ENCODE assay signal across 8 cellular contexts in genomic region chr17:48945261-48945651, GRCh38. TPM values are rescaled to one million over a fixed set of nuclear protein-coding genes. Genes with fewer than 3 reads are reported as not detected.
A peak's percentile ranks its signal among the peaks of the same experiment; 100 is the strongest.
DNase-seq lines count a peak whose midpoint lies in the region; TF ChIP-seq lines count a peak whose summit lies in the region.
"Not testable (repeated sequence)": the region's sequence is repeated elsewhere in the genome, so short reads cannot be mapped to it uniquely, and the experiment has no call there.
"Had no signal": no experiment of that assay in that cellular context is flagged by ENCODE, and none has a peak within 500 bp of the region (broad histone marks: within the 10 kb centered on the region; RNA-seq: fewer than 3 reads in every experiment).

No MANE protein-coding gene starts in this region.

- H3K27ac ChIP-seq in Peyer's patch (peak overlapping the region; percentile 77 to 86 (median 84)), angular gyrus (ENCODE audit: low read depth, low read length) (peak overlapping the region; percentile 92), muscle layer of duodenum (ENCODE audit: low read length) (peak overlapping the region; percentile 89), stomach (peak overlapping the region in 4 of 5 donors; percentile 83 to 93 (median 90))

- CTCF ChIA-PET in Calu3 (lab: Charles Lee) = interaction anchor here (1.0 to 1.9 kb wide), 3 partner anchors 9 to 215 kb away, joined by 3 to 9 read pairs (median 5); no protein-coding TSS in a partner anchor

- H3K4me1 ChIP-seq in Peyer's patch = peaks cover 0 to 21% (median 12%) of the 10 kb centered on the region in 4 donors
- H3K4me1 ChIP-seq in muscle layer of duodenum (ENCODE audit: control insufficient read depth in 1 of 2, insufficient read depth in 2 of 2, low read length in 2 of 2) = peaks cover 4 to 26% of the 10 kb centered on the region in 2 donors
- peaks cover 10 to 32% (median 26%) of the 10 kb centered on the region in 4 donors for H3K4me1 ChIP-seq in stomach

- H3K36me3 ChIP-seq in Peyer's patch (peaks cover 0 to 10% (median 0%) of the 10 kb centered on the region in 3 donors), stomach (peaks cover 5 to 21% (median 15%) of the 10 kb centered on the region in 4 donors)
- not testable (repeated sequence) for H3K36me3 ChIP-seq in muscle layer of duodenum (ENCODE audit: control insufficient read depth in 1 of 2, insufficient read depth in 2 of 2, low read length in 2 of 2)

- peak overlapping the region; percentile 93 for H3K4me3 Mint-ChIP-seq in Calu3 (ENCODE audit: low read depth, unreplicated experiment)

- peaks cover 47% of the 10 kb centered on the region for H3K36me3 Mint-ChIP-seq in Calu3 (ENCODE audit: insufficient read depth, unreplicated experiment)

- H3K27me3 ChIP-seq in Peyer's patch; muscle layer of duodenum (ENCODE audit: low read depth, low read length): not testable (repeated sequence)
- peaks cover 0 to 13% (median 0%) of the 10 kb centered on the region in 3 donors for H3K27me3 ChIP-seq in stomach

- not testable (repeated sequence) for TF ChIP-seq CTCF in Calu3 (IDR thresholded peaks at IDR 0.05; ENCODE audit: unreplicated experiment); Peyer's patch (IDR thresholded peaks at IDR 0.05); fibroblast of pulmonary artery (IDR thresholded peaks at IDR 0.05; ENCODE audit: low read length, missing control alignments); stomach (IDR thresholded peaks at IDR 0.05)

- H3K9me3 ChIP-seq in Peyer's patch; muscle layer of duodenum (ENCODE audit: control insufficient read depth in 1 of 2, low read length in 2 of 2); stomach: not testable (repeated sequence)

- not testable (repeated sequence) for H3K9me3 Mint-ChIP-seq in Calu3 (ENCODE audit: low read depth, unreplicated experiment)

- H3K4me1 Mint-ChIP-seq in Calu3 (ENCODE audit: low read depth, unreplicated experiment) = not testable (repeated sequence)

- not testable (repeated sequence) for TF ChIP-seq POLR2A in Peyer's patch (IDR thresholded peaks at IDR 0.05); stomach (IDR thresholded peaks at IDR 0.05)

- H3K27ac Mint-ChIP-seq in Calu3 (ENCODE audit: unreplicated experiment) = peak overlapping the region; percentile 89

- H3K27me3 Mint-ChIP-seq in Calu3 (ENCODE audit: unreplicated experiment) = not testable (repeated sequence)

- not testable (repeated sequence) for BruUV-seq in Calu3 (replicated peaks; lab: Mats Ljungman, UMichigan)

- intact Hi-C loops in Calu3 (cut with micrococcal nuclease; ENCODE audit: unreplicated experiment); stomach (cut with DNase I; ENCODE audit: low total_unique reads): not testable (repeated sequence)

- WGBS in stomach, 5 donors = 91 to 97% (median 92%) methylated on average over 16 of the region's 16 CpGs

- H3K4me3 ChIP-seq in Peyer's patch (peak overlapping the region; percentile 75 to 85 (median 82)), fibroblast of pulmonary artery (replicated peaks; ENCODE audit: low read depth, low read length) (peak overlapping the region; percentile 94), muscle layer of duodenum (ENCODE audit: low read depth in 1 of 2, low read length in 2 of 2) (peak overlapping the region; percentile 87 to 96), stomach (peak overlapping the region; percentile 80 to 83 (median 82))

- not testable (repeated sequence) for DNase-seq in Calu3; Peyer's patch; fibroblast of pulmonary artery (ENCODE audit: low read depth); stomach

- not testable (repeated sequence) for TF ChIP-seq EP300 in stomach (IDR thresholded peaks at IDR 0.05)

RNA-seq across cellular contexts. Expression of gene SNF8, which starts 0.6 kb away (rescaled TPM):
- total RNA-seq in Calu3 (2022) (198 and 213 TPM in 2 replicates), Peyer's patch (10 to 100 TPM; 60.2 to 80.9 (median 66.4) TPM), stomach (10 to 100 TPM; 18.7 to 53.6 (median 41.3) TPM)
- 100 to 1,000 TPM; 145 to 160 (median 149) TPM for polyA plus RNA-seq in stomach

RNA-seq across cellular contexts. Expression of gene GIP, which starts 23.1 kb away (rescaled TPM):
- total RNA-seq in Calu3 (2022) (not detected in 2 replicates), Peyer's patch (not detected), stomach (not detected)
- under 1 TPM in 1 of 3 donors, not detected in 2; 0.56 TPM for polyA plus RNA-seq in stomach
- total RNA-seq: dermis blood vessel endothelial cell, left lobe of liver had no signal

RNA-seq across cellular contexts. Expression of gene UBE2Z, which starts 37.0 kb away (rescaled TPM):
- total RNA-seq in Calu3 (2022) (179 and 182 TPM in 2 replicates), Peyer's patch (10 to 100 TPM; 42.9 to 58.0 (median 49.8) TPM), stomach (10 to 100 TPM; 28.1 to 55.6 (median 36.2) TPM)
- 10 to 100 TPM; 30.2 to 43.4 (median 38.8) TPM for polyA plus RNA-seq in stomach

RNA-seq across cellular contexts. Expression of gene IGF2BP1, which starts 51.9 kb away (rescaled TPM):
- 14.4 and 17.6 TPM in 2 replicates for total RNA-seq in Calu3 (2022)
- total RNA-seq in Peyer's patch = under 1 TPM in 1 of 4 donors, not detected in 3; 0.54 TPM
- total RNA-seq in stomach = 1 to 10 TPM in 1 of 5 donors, not detected in 4; 1.8 TPM
- under 1 TPM in 1 of 3 donors, not detected in 2; under 0.01 TPM for polyA plus RNA-seq in stomach

RNA-seq across cellular contexts. Expression of gene ATP5MC1, which starts 52.7 kb away (rescaled TPM):
- total RNA-seq in Calu3 (2022) (131 and 134 TPM in 2 replicates), Peyer's patch (100 to 1,000 TPM in 3 of 4 donors, 10 to 100 TPM in 1; 56.1 to 126 (median 109) TPM), stomach (100 to 1,000 TPM in 3 of 5 donors, 10 to 100 TPM in 2; 19.4 to 298 (median 140) TPM)
- 100 to 1,000 TPM; 247 to 449 (median 337) TPM for polyA plus RNA-seq in stomach
